ENCODE assay signal across 20 cellular contexts in the genomic region with DNA sequence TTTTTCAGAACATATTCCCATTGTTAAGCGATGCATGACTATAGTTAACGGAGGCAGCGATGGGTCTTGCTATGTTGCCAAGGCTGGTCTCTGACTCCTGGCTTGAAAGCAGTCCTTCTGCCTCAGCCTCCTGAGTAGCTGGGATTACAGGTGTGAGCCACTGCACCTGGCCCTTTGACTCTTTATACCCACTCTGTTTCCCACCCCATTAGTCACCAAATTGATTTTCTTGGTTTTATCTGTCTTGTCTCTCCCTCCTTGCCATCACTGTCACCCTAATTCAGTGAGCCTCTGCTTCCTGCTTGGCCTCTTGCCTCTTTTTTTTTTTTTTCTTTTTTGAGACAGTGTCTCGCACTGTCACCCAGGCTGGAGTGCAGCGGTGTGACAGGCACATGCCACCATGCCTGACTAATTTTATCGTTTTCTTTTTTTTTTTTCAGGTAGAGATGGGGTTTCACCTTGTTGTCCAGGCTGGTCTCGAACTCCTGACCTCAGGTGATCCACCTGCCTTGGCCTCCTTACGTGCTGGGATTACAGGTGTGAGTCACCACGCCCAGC. TPM values are rescaled to one million over a fixed set of nuclear protein-coding genes. Genes with fewer than 3 reads are reported as not detected.
DNase-seq lines count a peak whose midpoint lies in the region; ATAC-seq and TF ChIP-seq lines count a peak whose summit lies in the region.
"Had no signal": no experiment of that assay in that cellular context is flagged by ENCODE, and none has a peak within 500 bp of the region (broad histone marks: within the 10 kb centered on the region; RNA-seq: fewer than 3 reads in every experiment).

No MANE protein-coding gene starts in this region.

- intact Hi-C loops in activated CD4-positive, alpha-beta T cell treated with anti-CD3 and anti-CD28 coated beads for 36 hours (cut with DNase I, micrococcal nuclease), result no loop called here
- intact Hi-C loops in activated CD4-positive, alpha-beta T cell treated with anti-CD3 and anti-CD28 coated beads, Interleukin-2, amount 10 ng/mL, durations not matched to agents 24 days and 14 days (cut with micrococcal nuclease), result no loop called here
- intact Hi-C loops in activated B cell treated with CpG ODN at 0.5 μM for 24 hours (cut with micrococcal nuclease), result no loop called here
- intact Hi-C loops in posterior cingulate gyrus (cut with DNase I), result no loop called here

- peaks cover 62% of the 10 kb centered on the region for H3K4me1 Mint-ChIP-seq in activated CD4-positive, alpha-beta T cell treated with anti-CD3 and anti-CD28 coated beads for 36 hours
- H3K4me1 Mint-ChIP-seq in activated CD4-positive, alpha-beta T cell treated with anti-CD3 and anti-CD28 coated beads, Interleukin-2, amount 10 ng/mL, durations not matched to agents 24 days and 14 days, result peaks cover 16% of the 10 kb centered on the region
- H3K4me1 Mint-ChIP-seq in activated B cell treated with CpG ODN at 0.5 μM for 24 hours (peaks cover 52% of the 10 kb centered on the region), mesothelial cell of epicardium (peaks cover 7% of the 10 kb centered on the region)
- peaks cover 45 to 60% of the 10 kb centered on the region in 2 donors for H3K4me1 Mint-ChIP-seq in natural killer cell treated with Interleukin-12 subunit alpha and Interleukin-12 subunit beta and Interleukin-15 and Interleukin-18, amount 100 ng/mL, for 72 hours (ENCODE audit: low read depth in 2 of 2)

- no peak overlapping the region for H3K27ac Mint-ChIP-seq in activated CD4-positive, alpha-beta T cell treated with anti-CD3 and anti-CD28 coated beads for 36 hours
- H3K27ac Mint-ChIP-seq in activated CD4-positive, alpha-beta T cell treated with anti-CD3 and anti-CD28 coated beads, Interleukin-2, amount 10 ng/mL, durations not matched to agents 24 days and 14 days, result no peak overlapping the region
- H3K27ac Mint-ChIP-seq in activated B cell treated with CpG ODN at 0.5 μM for 24 hours, result no peak overlapping the region
- H3K27ac Mint-ChIP-seq in natural killer cell treated with Interleukin-12 subunit alpha and Interleukin-12 subunit beta and Interleukin-15 and Interleukin-18, amount 100 ng/mL, for 72 hours, result peak overlapping the region; percentile 23 to 85
- H3K27ac Mint-ChIP-seq in mesothelial cell of epicardium, result no peak overlapping the region
- H3K27ac Mint-ChIP-seq: activated naive CD4-positive, alpha-beta T cell treated with anti-CD3 and anti-CD28 coated beads, Interleukin-2, amount 10 ng/mL, durations not matched to agents 7 days and 5 days had no signal

- H3K4me3 Mint-ChIP-seq in activated CD4-positive, alpha-beta T cell treated with anti-CD3 and anti-CD28 coated beads for 36 hours, result no peak overlapping the region
- H3K4me3 Mint-ChIP-seq in activated CD4-positive, alpha-beta T cell treated with anti-CD3 and anti-CD28 coated beads, Interleukin-2, amount 10 ng/mL, durations not matched to agents 24 days and 14 days, result no peak overlapping the region
- no peak overlapping the region for H3K4me3 Mint-ChIP-seq in activated B cell treated with CpG ODN at 0.5 μM for 24 hours
- no peak overlapping the region for H3K4me3 Mint-ChIP-seq in natural killer cell treated with Interleukin-12 subunit alpha and Interleukin-12 subunit beta and Interleukin-15 and Interleukin-18, amount 100 ng/mL, for 72 hours
- no peak overlapping the region for H3K4me3 Mint-ChIP-seq in mesothelial cell of epicardium
- H3K4me3 Mint-ChIP-seq: activated naive CD4-positive, alpha-beta T cell treated with anti-CD3 and anti-CD28 coated beads, Interleukin-2, amount 10 ng/mL, durations not matched to agents 7 days and 5 days had no signal

- no peaks in the 10 kb centered on the region for H3K9me3 Mint-ChIP-seq in activated CD4-positive, alpha-beta T cell treated with anti-CD3 and anti-CD28 coated beads for 36 hours (ENCODE audit: low read depth)
- no peaks in the 10 kb centered on the region for H3K9me3 Mint-ChIP-seq in activated CD4-positive, alpha-beta T cell treated with anti-CD3 and anti-CD28 coated beads, Interleukin-2, amount 10 ng/mL, durations not matched to agents 24 days and 14 days
- H3K9me3 Mint-ChIP-seq in activated B cell treated with CpG ODN at 0.5 μM for 24 hours, result no peaks in the 10 kb centered on the region
- H3K9me3 Mint-ChIP-seq in natural killer cell treated with Interleukin-12 subunit alpha and Interleukin-12 subunit beta and Interleukin-15 and Interleukin-18, amount 100 ng/mL, for 72 hours, result no peaks in the 10 kb centered on the region
- no peaks in the 10 kb centered on the region for H3K9me3 Mint-ChIP-seq in mesothelial cell of epicardium
- H3K9me3 Mint-ChIP-seq: activated naive CD4-positive, alpha-beta T cell treated with anti-CD3 and anti-CD28 coated beads, Interleukin-2, amount 10 ng/mL, durations not matched to agents 7 days and 5 days had no signal

- no peaks in the 10 kb centered on the region for H3K27me3 Mint-ChIP-seq in activated CD4-positive, alpha-beta T cell treated with anti-CD3 and anti-CD28 coated beads for 36 hours
- no peaks in the 10 kb centered on the region for H3K27me3 Mint-ChIP-seq in activated CD4-positive, alpha-beta T cell treated with anti-CD3 and anti-CD28 coated beads, Interleukin-2, amount 10 ng/mL, durations not matched to agents 24 days and 14 days
- no peaks in the 10 kb centered on the region for H3K27me3 Mint-ChIP-seq in activated B cell treated with CpG ODN at 0.5 μM for 24 hours
- H3K27me3 Mint-ChIP-seq in natural killer cell treated with Interleukin-12 subunit alpha and Interleukin-12 subunit beta and Interleukin-15 and Interleukin-18, amount 100 ng/mL, for 72 hours, result no peaks in the 10 kb centered on the region
- H3K27me3 Mint-ChIP-seq in mesothelial cell of epicardium (ENCODE audit: low read depth), result no peaks in the 10 kb centered on the region
- H3K27me3 Mint-ChIP-seq: activated naive CD4-positive, alpha-beta T cell treated with anti-CD3 and anti-CD28 coated beads, Interleukin-2, amount 10 ng/mL, durations not matched to agents 7 days and 5 days had no signal

- H3K36me3 Mint-ChIP-seq in activated CD4-positive, alpha-beta T cell treated with anti-CD3 and anti-CD28 coated beads for 36 hours (ENCODE audit: low read depth), result peaks cover 9% of the 10 kb centered on the region
- peaks cover 3% of the 10 kb centered on the region for H3K36me3 Mint-ChIP-seq in activated CD4-positive, alpha-beta T cell treated with anti-CD3 and anti-CD28 coated beads, Interleukin-2, amount 10 ng/mL, durations not matched to agents 24 days and 14 days (ENCODE audit: low read depth)
- H3K36me3 Mint-ChIP-seq in activated B cell treated with CpG ODN at 0.5 μM for 24 hours (ENCODE audit: low read depth) (peaks cover 7% of the 10 kb centered on the region), mesothelial cell of epicardium (no peaks in the 10 kb centered on the region)
- H3K36me3 Mint-ChIP-seq in natural killer cell treated with Interleukin-12 subunit alpha and Interleukin-12 subunit beta and Interleukin-15 and Interleukin-18, amount 100 ng/mL, for 72 hours, result no peaks in the 10 kb centered on the region

- peak; percentile 42 for ATAC-seq in activated CD4-positive, alpha-beta T cell treated with anti-CD3 and anti-CD28 coated beads for 36 hours
- peak; percentile 37 for ATAC-seq in activated B cell treated with CpG ODN at 0.5 μM for 24 hours (ENCODE audit: low read depth)
- ATAC-seq in natural killer cell treated with Interleukin-12 subunit alpha and Interleukin-12 subunit beta and Interleukin-15 and Interleukin-18, amount 100 ng/mL, for 72 hours, result peak in 1 of 2 donors; percentile 13
- ATAC-seq: Right ventricle myocardium inferior had no signal

- CTCF ChIA-PET in activated CD4-positive, alpha-beta T cell treated with anti-CD3 and anti-CD28 coated beads for 36 hours (lab: Charles Lee), result interaction anchor here (0.6 to 1.4 kb wide), 3 partner anchors 8 to 347 kb away, joined by 3 read pairs; no protein-coding TSS in a partner anchor
- CTCF ChIA-PET in activated B cell treated with CpG ODN at 0.5 μM for 24 hours (lab: Charles Lee), result no interaction called here

- POLR2A ChIA-PET in activated CD4-positive, alpha-beta T cell treated with anti-CD3 and anti-CD28 coated beads for 36 hours (lab: Charles Lee), result no interaction called here
- POLR2A ChIA-PET in activated B cell treated with CpG ODN at 0.5 μM for 24 hours (lab: Charles Lee), result no interaction called here

- DNase-seq in activated CD4-positive, alpha-beta T cell treated with anti-CD3 and anti-CD28 coated beads for 36 hours, result peak; percentile 8
- DNase-seq in activated CD4-positive, alpha-beta T cell treated with anti-CD3 and anti-CD28 coated beads, Interleukin-2, amount 10 ng/mL, durations not matched to agents 24 days and 14 days, result no peak
- DNase-seq in COR-L47 (lab: John Stamatoyannopoulos, UW) (peak; percentile 9), activated B cell treated with CpG ODN at 0.5 μM for 24 hours (no peak), anterior cingulate cortex (lab: John Stamatoyannopoulos, UW) (no peak), mesothelial cell of epicardium (ENCODE audit: low spot score in 2 of 2, unreplicated experiment in 2 of 2) (no peak), posterior cingulate gyrus (no peak)
- no peak for DNase-seq in natural killer cell treated with Interleukin-12 subunit alpha and Interleukin-12 subunit beta and Interleukin-15 and Interleukin-18, amount 100 ng/mL, for 72 hours (ENCODE audit: low spot score)
- DNase-seq: activated CD4-positive, alpha-beta T cell treated with anti-CD3 and anti-CD28 coated beads for 4 hours; activated naive CD4-positive, alpha-beta T cell treated with anti-CD3 and anti-CD28 coated beads, Interleukin-2, amount 10 ng/mL, durations not matched to agents 7 days and 5 days; DND-41; effector CD8-positive, alpha-beta T cell; Karpas-422; mesendoderm; NCI-H1930; NCI-H510A treated with DMSO at 0.1 percent for 48 hours; stomach; SW 1271; trophoblast cell had no signal

- TF ChIP-seq CTCF in activated B cell treated with CpG ODN at 0.5 μM for 24 hours (IDR thresholded peaks at IDR 0.05), result no peak
- no peak for TF ChIP-seq CTCF in mesothelial cell of epicardium (IDR thresholded peaks at IDR 0.05; ENCODE audit: unreplicated experiment)

RNA-seq across cellular contexts. Expression of a gene that starts 31.3 kb away (rescaled TPM):
- total RNA-seq in activated CD4-positive, alpha-beta T cell treated with anti-CD3 and anti-CD28 coated beads for 36 hours, result 10 to 100 TPM; 34.5 to 47.8 TPM
- total RNA-seq in activated CD4-positive, alpha-beta T cell treated with anti-CD3 and anti-CD28 coated beads, Interleukin-2, amount 10 ng/mL, durations not matched to agents 24 days and 14 days, result 31.5 and 39.6 TPM in 2 replicates
- total RNA-seq in activated B cell treated with CpG ODN at 0.5 μM for 24 hours (56.3 and 60.1 TPM in 2 replicates), mesothelial cell of epicardium (78.9 to 83.5 TPM (median 81.2 TPM) in 3 replicates)
- total RNA-seq in natural killer cell treated with Interleukin-12 subunit alpha and Interleukin-12 subunit beta and Interleukin-15 and Interleukin-18, amount 100 ng/mL, for 72 hours, result 100 to 1,000 TPM in 1 of 2 donors, 10 to 100 TPM in 1; 51.0 to 100 TPM

Comparison
In these comparisons a context has a peak if more than half of its experiments do, and no peak if none do; other contexts are left out.
1. DNase-seq: peak in activated CD4-positive, alpha-beta T cell treated with anti-CD3 and anti-CD28 coated beads for 36 hours (single experiment) and COR-L47 (single experiment); none in activated CD4-positive, alpha-beta T cell treated with anti-CD3 and anti-CD28 coated beads, Interleukin-2, amount 10 ng/mL, durations not matched to agents 24 days and 14 days (single experiment), activated B cell treated with CpG ODN at 0.5 μM for 24 hours (single experiment), natural killer cell treated with Interleukin-12 subunit alpha and Interleukin-12 subunit beta and Interleukin-15 and Interleukin-18, amount 100 ng/mL, for 72 hours (single experiment), anterior cingulate cortex (0 of 58), mesothelial cell of epicardium (0 of 2) and posterior cingulate gyrus (0 of 10).
2. H3K27ac Mint-ChIP-seq: peak in natural killer cell treated with Interleukin-12 subunit alpha and Interleukin-12 subunit beta and Interleukin-15 and Interleukin-18, amount 100 ng/mL, for 72 hours (2 of 2); none in activated CD4-positive, alpha-beta T cell treated with anti-CD3 and anti-CD28 coated beads for 36 hours (single experiment), activated CD4-positive, alpha-beta T cell treated with anti-CD3 and anti-CD28 coated beads, Interleukin-2, amount 10 ng/mL, durations not matched to agents 24 days and 14 days (single experiment), activated B cell treated with CpG ODN at 0.5 μM for 24 hours (single experiment) and mesothelial cell of epicardium (single experiment).